2 cellular contexts compared by ENCODE assay signal in the genomic region with DNA sequence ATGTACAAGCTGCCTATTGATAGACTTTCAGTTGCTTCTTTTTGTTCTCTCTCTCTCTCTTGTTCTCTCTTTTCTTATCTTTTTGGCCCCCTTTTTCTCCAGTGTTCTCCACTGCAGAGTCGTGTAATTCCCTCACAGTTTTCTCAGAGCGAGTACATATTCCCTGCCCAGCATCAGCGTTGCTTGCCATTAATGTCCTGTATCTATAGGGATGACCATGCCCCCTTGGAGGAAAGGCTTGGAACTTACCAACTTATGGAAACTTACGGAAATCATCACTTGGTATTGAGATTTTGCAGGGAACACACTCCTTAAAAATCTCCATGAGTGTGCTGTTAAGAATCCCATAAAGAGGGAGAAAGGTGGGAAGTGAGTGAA.
TF ChIP-seq lines count a peak whose summit lies in the region.

No MANE protein-coding gene starts in this region.

TF ChIP-seq in SK-N-SH, 30 proteins besides CTCF, POLR2A, EP300 and RAD21 (continued from another document):
- TF ChIP-seq, protein P1, sequence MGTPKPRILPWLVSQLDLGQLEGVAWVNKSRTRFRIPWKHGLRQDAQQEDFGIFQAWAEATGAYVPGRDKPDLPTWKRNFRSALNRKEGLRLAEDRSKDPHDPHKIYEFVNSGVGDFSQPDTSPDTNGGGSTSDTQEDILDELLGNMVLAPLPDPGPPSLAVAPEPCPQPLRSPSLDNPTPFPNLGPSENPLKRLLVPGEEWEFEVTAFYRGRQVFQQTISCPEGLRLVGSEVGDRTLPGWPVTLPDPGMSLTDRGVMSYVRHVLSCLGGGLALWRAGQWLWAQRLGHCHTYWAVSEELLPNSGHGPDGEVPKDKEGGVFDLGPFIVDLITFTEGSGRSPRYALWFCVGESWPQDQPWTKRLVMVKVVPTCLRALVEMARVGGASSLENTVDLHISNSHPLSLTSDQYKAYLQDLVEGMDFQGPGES (IDR thresholded peaks at IDR 0.05; ENCODE audit: low read depth, low read length): no peak
- TF ChIP-seq, protein P2, sequence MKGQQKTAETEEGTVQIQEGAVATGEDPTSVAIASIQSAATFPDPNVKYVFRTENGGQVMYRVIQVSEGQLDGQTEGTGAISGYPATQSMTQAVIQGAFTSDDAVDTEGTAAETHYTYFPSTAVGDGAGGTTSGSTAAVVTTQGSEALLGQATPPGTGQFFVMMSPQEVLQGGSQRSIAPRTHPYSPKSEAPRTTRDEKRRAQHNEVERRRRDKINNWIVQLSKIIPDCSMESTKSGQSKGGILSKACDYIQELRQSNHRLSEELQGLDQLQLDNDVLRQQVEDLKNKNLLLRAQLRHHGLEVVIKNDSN (IDR thresholded peaks at IDR 0.05; ENCODE audit: borderline replicate concordance, low read depth): no peak
- TF ChIP-seq NFIC (IDR thresholded peaks at IDR 0.05; ENCODE audit: borderline replicate concordance) (no peak), TAF1 (IDR thresholded peaks at IDR 0.05; ENCODE audit: borderline replicate concordance, low read depth, low read length) (no peak), POLR2AphosphoS5 (IDR thresholded peaks at IDR 0.05; ENCODE audit: low read depth, low read length) (no peak), MXI1 (IDR thresholded peaks at IDR 0.05; ENCODE audit: low read depth, low read length) (no peak), RFX5 (IDR thresholded peaks at IDR 0.05; ENCODE audit: low read length) (no peak), RCOR1 (IDR thresholded peaks at IDR 0.05; ENCODE audit: low read length) (no peak), JUND (IDR thresholded peaks at IDR 0.05) (no peak), FOXJ3 (CRISPR knock-in tag; IDR thresholded peaks at IDR 0.05) (no peak), TCF12 (IDR thresholded peaks at IDR 0.05) (no peak), GATA2 (CRISPR knock-in tag; IDR thresholded peaks at IDR 0.05) (no peak), RXRA (IDR thresholded peaks at IDR 0.05; ENCODE audit: borderline replicate concordance, low read depth) (no peak), GABPA (IDR thresholded peaks at IDR 0.05; ENCODE audit: low read depth) (no peak), MEF2A (IDR thresholded peaks at IDR 0.05; ENCODE audit: borderline replicate concordance, low read depth) (no peak), EZH2phosphoT487 (IDR thresholded peaks at IDR 0.05; ENCODE audit: borderline replicate concordance, low read depth) (no peak)
- TF ChIP-seq, protein P3, sequence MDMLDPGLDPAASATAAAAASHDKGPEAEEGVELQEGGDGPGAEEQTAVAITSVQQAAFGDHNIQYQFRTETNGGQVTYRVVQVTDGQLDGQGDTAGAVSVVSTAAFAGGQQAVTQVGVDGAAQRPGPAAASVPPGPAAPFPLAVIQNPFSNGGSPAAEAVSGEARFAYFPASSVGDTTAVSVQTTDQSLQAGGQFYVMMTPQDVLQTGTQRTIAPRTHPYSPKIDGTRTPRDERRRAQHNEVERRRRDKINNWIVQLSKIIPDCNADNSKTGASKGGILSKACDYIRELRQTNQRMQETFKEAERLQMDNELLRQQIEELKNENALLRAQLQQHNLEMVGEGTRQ (IDR thresholded peaks at IDR 0.05; ENCODE audit: borderline replicate concordance, low read depth, low read length): no peak
- TF ChIP-seq, protein P4, sequence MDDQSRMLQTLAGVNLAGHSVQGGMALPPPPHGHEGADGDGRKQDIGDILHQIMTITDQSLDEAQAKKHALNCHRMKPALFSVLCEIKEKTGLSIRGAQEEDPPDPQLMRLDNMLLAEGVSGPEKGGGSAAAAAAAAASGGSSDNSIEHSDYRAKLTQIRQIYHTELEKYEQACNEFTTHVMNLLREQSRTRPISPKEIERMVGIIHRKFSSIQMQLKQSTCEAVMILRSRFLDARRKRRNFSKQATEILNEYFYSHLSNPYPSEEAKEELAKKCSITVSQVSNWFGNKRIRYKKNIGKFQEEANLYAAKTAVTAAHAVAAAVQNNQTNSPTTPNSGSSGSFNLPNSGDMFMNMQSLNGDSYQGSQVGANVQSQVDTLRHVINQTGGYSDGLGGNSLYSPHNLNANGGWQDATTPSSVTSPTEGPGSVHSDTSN (IDR thresholded peaks at IDR 0.05): no peak

TF ChIP-seq in SK-N-SH treated with all-trans-retinoic acid at 6 μM for 48 hours, 23 proteins besides CTCF, POLR2A, EP300 and RAD21 (continued from another document):
- no peak for TF ChIP-seq BACH2 (CRISPR knock-in tag; IDR thresholded peaks at IDR 0.05; ENCODE audit: borderline replicate concordance)
- TF ChIP-seq, protein P5, sequence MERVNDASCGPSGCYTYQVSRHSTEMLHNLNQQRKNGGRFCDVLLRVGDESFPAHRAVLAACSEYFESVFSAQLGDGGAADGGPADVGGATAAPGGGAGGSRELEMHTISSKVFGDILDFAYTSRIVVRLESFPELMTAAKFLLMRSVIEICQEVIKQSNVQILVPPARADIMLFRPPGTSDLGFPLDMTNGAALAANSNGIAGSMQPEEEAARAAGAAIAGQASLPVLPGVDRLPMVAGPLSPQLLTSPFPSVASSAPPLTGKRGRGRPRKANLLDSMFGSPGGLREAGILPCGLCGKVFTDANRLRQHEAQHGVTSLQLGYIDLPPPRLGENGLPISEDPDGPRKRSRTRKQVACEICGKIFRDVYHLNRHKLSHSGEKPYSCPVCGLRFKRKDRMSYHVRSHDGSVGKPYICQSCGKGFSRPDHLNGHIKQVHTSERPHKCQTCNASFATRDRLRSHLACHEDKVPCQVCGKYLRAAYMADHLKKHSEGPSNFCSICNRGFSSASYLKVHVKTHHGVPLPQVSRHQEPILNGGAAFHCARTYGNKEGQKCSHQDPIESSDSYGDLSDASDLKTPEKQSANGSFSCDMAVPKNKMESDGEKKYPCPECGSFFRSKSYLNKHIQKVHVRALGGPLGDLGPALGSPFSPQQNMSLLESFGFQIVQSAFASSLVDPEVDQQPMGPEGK (CRISPR knock-in tag; IDR thresholded peaks at IDR 0.05; ENCODE audit: borderline replicate concordance): no peak
